In the genomic region with DNA sequence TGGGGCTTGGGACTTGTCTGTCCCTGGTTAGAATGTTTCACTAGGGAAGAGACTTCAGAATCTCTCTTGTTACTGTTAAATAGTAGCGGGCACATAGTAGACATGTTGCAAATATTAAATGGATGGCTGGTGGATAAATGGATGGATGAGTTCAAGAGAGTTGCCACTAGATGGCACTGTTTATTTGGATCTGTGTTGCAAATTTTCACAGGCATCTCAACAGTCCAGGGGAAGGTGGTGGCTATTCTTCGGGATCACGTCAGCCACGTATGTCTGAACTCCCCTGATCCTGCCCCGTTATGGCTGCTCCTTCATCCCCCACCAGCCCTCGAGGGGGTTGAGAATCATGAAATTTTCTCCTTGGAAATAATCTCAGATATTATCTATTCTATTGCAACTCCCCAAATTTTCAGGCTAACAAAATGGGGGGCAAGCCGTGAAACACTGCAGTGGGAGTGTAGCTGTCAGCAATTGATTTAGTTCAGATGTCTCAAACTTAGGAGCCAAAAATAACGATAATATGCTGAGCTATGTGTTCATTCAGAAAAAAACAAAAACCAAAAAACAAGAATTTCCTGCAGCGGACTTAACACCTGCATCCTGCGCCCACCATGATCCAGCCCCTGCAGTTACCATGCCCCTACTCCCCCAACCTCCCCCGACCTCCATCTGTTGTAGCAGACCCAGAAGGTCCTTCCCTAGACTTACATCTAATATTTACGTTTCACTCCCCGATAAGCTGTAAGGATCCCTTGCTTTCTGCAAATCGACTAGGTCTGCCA, we compare ENCODE assay signal across 8 cellular contexts. TPM values are rescaled to one million over a fixed set of nuclear protein-coding genes. Genes with fewer than 3 reads are reported as not detected.
DNase-seq lines count a peak whose midpoint lies in the region; ATAC-seq and TF ChIP-seq lines count a peak whose summit lies in the region.

No MANE protein-coding gene starts in this region.

- no peaks in the 10 kb centered on the region for H3K9me3 ChIP-seq in trophoblast cell (ENCODE audit: insufficient read depth, low read depth, low read length)

- peaks cover 36% of the 10 kb centered on the region for H3K4me1 Mint-ChIP-seq in activated T-cell treated with anti-CD3 and anti-CD28 coated beads, Interleukin-2, amount 50 U/mL, for 72 hours (ENCODE audit: low read depth)
- H3K4me1 Mint-ChIP-seq in glutamatergic neuron (ENCODE audit: low read depth, unreplicated experiment) = no peaks in the 10 kb centered on the region

- H2BK5ac ChIP-seq in trophoblast cell (ENCODE audit: low read depth, low read length, poor library complexity) = no peak overlapping the region

- no peaks in the 10 kb centered on the region for H3K9me3 Mint-ChIP-seq in activated T-cell treated with anti-CD3 and anti-CD28 coated beads, Interleukin-2, amount 50 U/mL, for 72 hours
- no peaks in the 10 kb centered on the region for H3K9me3 Mint-ChIP-seq in glutamatergic neuron (ENCODE audit: unreplicated experiment)

- DNase-seq in NCI-H1694 treated with DMSO at 0.1 percent for 48 hours (lab: John Stamatoyannopoulos, UW) = peak; percentile 24
- no peak for DNase-seq in NCI-H1694 (lab: John Stamatoyannopoulos, UW)
- DNase-seq in NCI-H526 (lab: John Stamatoyannopoulos, UW) = peak; percentile 86 to 95
- DNase-seq in activated T-cell treated with anti-CD3 and anti-CD28 coated beads, Interleukin-2, amount 50 U/mL, for 72 hours = peak; percentile 31 to 39
- no peak for DNase-seq in glutamatergic neuron
- DNase-seq in trophoblast cell = peak; percentile 65 to 96

- no peak overlapping the region for H4K91ac ChIP-seq in trophoblast cell (ENCODE audit: low read depth, low read length)

- ATAC-seq in GM21360 (IDR thresholded peaks at IDR 0.05; ENCODE audit: unreplicated experiment) (peak; percentile 87), HG03521 (IDR thresholded peaks at IDR 0.05; ENCODE audit: unreplicated experiment) (peak; percentile 76)
- ATAC-seq in activated T-cell treated with anti-CD3 and anti-CD28 coated beads, Interleukin-2, amount 50 U/mL, for 72 hours (replicated peaks in 1 of 2) = peak; percentile 80 to 86

- H2AK5ac ChIP-seq in trophoblast cell (ENCODE audit: low read length) = no peak overlapping the region

- no peak overlapping the region for H4K12ac ChIP-seq in trophoblast cell (ENCODE audit: low read depth, low read length)

- no peak overlapping the region for H3K4ac ChIP-seq in trophoblast cell (ENCODE audit: low read depth, low read length)

- H3K27ac Mint-ChIP-seq in activated T-cell treated with anti-CD3 and anti-CD28 coated beads, Interleukin-2, amount 50 U/mL, for 72 hours = no peak overlapping the region
- no peak overlapping the region for H3K27ac Mint-ChIP-seq in glutamatergic neuron (ENCODE audit: unreplicated experiment)

- no peak overlapping the region for H3K9ac ChIP-seq in trophoblast cell (ENCODE audit: low read length)

- peaks cover 6 to 7% of the 10 kb centered on the region in 2 experiments for H3K4me1 ChIP-seq in trophoblast cell (ENCODE audit: control insufficient read depth in 1 of 2, insufficient read depth in 2 of 2, low read length in 2 of 2)

- no peak overlapping the region for H3K4me3 ChIP-seq in trophoblast cell (ENCODE audit: low read depth, low read length)

- TF ChIP-seq CTCF in glutamatergic neuron (IDR thresholded peaks at IDR 0.05; ENCODE audit: partially characterized antibody, unreplicated experiment) = peak; percentile 82

- H2AFZ ChIP-seq in trophoblast cell (ENCODE audit: insufficient read depth, low read length, poor library complexity) = no peak overlapping the region

- peak overlapping the region; percentile 70 to 71 for H3K4me3 Mint-ChIP-seq in activated T-cell treated with anti-CD3 and anti-CD28 coated beads, Interleukin-2, amount 50 U/mL, for 72 hours
- H3K4me3 Mint-ChIP-seq in glutamatergic neuron (ENCODE audit: unreplicated experiment) = no peak overlapping the region

- H3K79me2 ChIP-seq in trophoblast cell (ENCODE audit: control insufficient read depth, insufficient read depth, low read length, poor library complexity) = no peaks in the 10 kb centered on the region

- H2BK12ac ChIP-seq in trophoblast cell (ENCODE audit: low read length) = no peak overlapping the region

- H3K27ac ChIP-seq in trophoblast cell (ENCODE audit: low read depth, low read length) = no peak overlapping the region

- no peaks in the 10 kb centered on the region for H3K36me3 ChIP-seq in trophoblast cell (ENCODE audit: control insufficient read depth in 1 of 2, insufficient read depth in 2 of 2, low read length in 2 of 2)

- no peaks in the 10 kb centered on the region for H3K27me3 Mint-ChIP-seq in activated T-cell treated with anti-CD3 and anti-CD28 coated beads, Interleukin-2, amount 50 U/mL, for 72 hours (ENCODE audit: low read depth)
- H3K27me3 Mint-ChIP-seq in glutamatergic neuron (ENCODE audit: unreplicated experiment) = no peaks in the 10 kb centered on the region

- WGBS in trophoblast cell (ENCODE audit: extremely low coverage, insufficient coverage, insufficient read length) = no CpG with 5 or more reads among the region's 14 CpGs

- H2BK120ac ChIP-seq in trophoblast cell (ENCODE audit: insufficient read depth, low read length, poor library complexity) = peak overlapping the region; percentile 20

- H3K23ac ChIP-seq in trophoblast cell (ENCODE audit: low read length) = no peak overlapping the region

- no peak overlapping the region for H3K4me2 ChIP-seq in trophoblast cell (ENCODE audit: low read length)

- peaks cover 6% of the 10 kb centered on the region for H3K79me1 ChIP-seq in trophoblast cell (ENCODE audit: low read length)

- H4K8ac ChIP-seq in trophoblast cell (ENCODE audit: low read depth, low read length) = no peak overlapping the region

- no peak overlapping the region for H3K14ac ChIP-seq in trophoblast cell (ENCODE audit: low read length)

- H3K27me3 ChIP-seq in trophoblast cell (ENCODE audit: insufficient read depth, low read length) = no peaks in the 10 kb centered on the region

- no peak overlapping the region for H3K18ac ChIP-seq in trophoblast cell (ENCODE audit: low read length)

- H3K36me3 Mint-ChIP-seq in activated T-cell treated with anti-CD3 and anti-CD28 coated beads, Interleukin-2, amount 50 U/mL, for 72 hours (ENCODE audit: insufficient read depth in 2 of 2) = no peaks in the 10 kb centered on the region
- H3K36me3 Mint-ChIP-seq in glutamatergic neuron (ENCODE audit: unreplicated experiment) = no peaks in the 10 kb centered on the region

RNA-seq across cellular contexts. Expression of gene BIRC3, which starts 29.1 kb away (rescaled TPM):
- total RNA-seq in activated T-cell treated with anti-CD3 and anti-CD28 coated beads, Interleukin-2, amount 50 U/mL, for 72 hours = 100 to 1,000 TPM; 123 to 155 TPM
- total RNA-seq in glutamatergic neuron (ENCODE audit: unreplicated experiment) = not detected
- polyA plus RNA-seq in trophoblast cell (2013) = 0.21 and 0.23 TPM in 2 replicates

RNA-seq across cellular contexts. Expression of gene BIRC2, which starts 58.9 kb away (rescaled TPM):
- 10 to 100 TPM; 38.3 to 44.4 TPM for total RNA-seq in activated T-cell treated with anti-CD3 and anti-CD28 coated beads, Interleukin-2, amount 50 U/mL, for 72 hours
- total RNA-seq in glutamatergic neuron (ENCODE audit: unreplicated experiment) = 44.8 TPM
- polyA plus RNA-seq in trophoblast cell (2013) = 38.6 and 39.2 TPM in 2 replicates

Comparison
In these comparisons a context has a peak if more than half of its experiments do, and no peak if none do; other contexts are left out.
1. DNase-seq: peak in NCI-H1694 treated with DMSO at 0.1 percent for 48 hours (single experiment), NCI-H526 (2 of 2), activated T-cell treated with anti-CD3 and anti-CD28 coated beads, Interleukin-2, amount 50 U/mL, for 72 hours (2 of 2) and trophoblast cell (2 of 2); none in NCI-H1694 (single experiment) and glutamatergic neuron (single experiment).
2. RNA of gene BIRC3, which starts 29.1 kb away (total RNA-seq): 123 to 155 TPM in activated T-cell treated with anti-CD3 and anti-CD28 coated beads, Interleukin-2, amount 50 U/mL, for 72 hours; not detected in glutamatergic neuron (single experiment); every median in the first group is over 100 times any median in the second.
3. Peak in every context shown above with its lines, with median percentiles within 50 percentile points of each other: ATAC-seq.